Comparison of ENCODE assay signal across 1 cellular context in the genomic region with DNA sequence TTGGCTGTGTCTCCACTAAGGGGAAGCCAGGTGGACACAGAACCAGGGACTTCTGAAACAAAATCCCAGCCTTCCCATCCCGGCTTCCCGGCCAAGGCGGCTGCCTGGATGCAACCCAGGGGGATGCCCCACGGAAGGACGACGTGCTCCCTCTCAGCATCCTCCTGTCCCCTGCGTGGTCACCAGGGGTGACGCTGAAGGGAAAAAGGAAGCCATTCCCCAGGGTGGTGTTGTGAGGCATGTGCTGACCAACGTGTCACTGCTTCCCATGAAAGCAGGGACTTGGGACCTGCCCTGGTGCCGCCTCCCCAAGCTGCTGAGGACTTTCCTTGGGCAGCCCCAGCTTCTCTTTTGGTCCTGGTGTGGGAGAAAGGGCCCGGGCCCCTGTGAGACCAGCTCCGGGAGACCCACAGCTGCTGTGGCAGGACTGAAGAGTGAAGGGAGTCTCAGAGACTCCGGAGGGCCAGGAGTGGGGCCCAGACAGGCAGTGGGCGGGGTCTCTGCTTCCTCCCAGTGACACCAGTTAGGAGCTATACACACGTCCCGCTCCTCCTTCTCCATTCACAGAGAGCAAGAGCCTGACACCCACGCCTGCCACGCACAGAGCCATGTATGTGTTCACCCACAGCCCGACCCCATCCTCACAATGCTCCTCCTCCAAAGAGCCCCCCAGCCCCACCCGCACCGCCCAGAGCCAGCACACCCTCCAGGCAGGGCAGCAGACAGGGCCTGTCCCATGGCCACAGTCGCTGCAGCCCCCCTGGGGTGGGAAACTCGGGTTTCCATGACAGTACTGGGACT.
TF ChIP-seq lines count a peak whose summit lies in the region.

No MANE protein-coding gene starts in this region.

TF ChIP-seq in WTC11, 78 proteins besides CTCF, POLR2A, EP300 and RAD21 (continued from another document):
- TF ChIP-seq, protein P1, sequence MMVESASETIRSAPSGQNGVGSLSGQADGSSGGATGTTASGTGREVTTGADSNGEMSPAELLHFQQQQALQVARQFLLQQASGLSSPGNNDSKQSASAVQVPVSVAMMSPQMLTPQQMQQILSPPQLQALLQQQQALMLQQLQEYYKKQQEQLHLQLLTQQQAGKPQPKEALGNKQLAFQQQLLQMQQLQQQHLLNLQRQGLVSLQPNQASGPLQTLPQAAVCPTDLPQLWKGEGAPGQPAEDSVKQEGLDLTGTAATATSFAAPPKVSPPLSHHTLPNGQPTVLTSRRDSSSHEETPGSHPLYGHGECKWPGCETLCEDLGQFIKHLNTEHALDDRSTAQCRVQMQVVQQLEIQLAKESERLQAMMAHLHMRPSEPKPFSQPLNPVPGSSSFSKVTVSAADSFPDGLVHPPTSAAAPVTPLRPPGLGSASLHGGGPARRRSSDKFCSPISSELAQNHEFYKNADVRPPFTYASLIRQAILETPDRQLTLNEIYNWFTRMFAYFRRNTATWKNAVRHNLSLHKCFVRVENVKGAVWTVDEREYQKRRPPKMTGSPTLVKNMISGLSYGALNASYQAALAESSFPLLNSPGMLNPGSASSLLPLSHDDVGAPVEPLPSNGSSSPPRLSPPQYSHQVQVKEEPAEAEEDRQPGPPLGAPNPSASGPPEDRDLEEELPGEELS (CRISPR knock-in tag; IDR thresholded peaks at IDR 0.05) = no peak
TF ChIP-seq in WTC11: peak in this region for 0.
